12 cellular contexts compared by ENCODE assay signal in genomic region chr20:50804453-50805348, GRCh38. TPM values are rescaled to one million over a fixed set of nuclear protein-coding genes. Genes with fewer than 3 reads are reported as not detected.
A peak's percentile ranks its signal among the peaks of the same experiment; 100 is the strongest.
DNase-seq lines count a peak whose midpoint lies in the region; ATAC-seq, FAIRE-seq and TF ChIP-seq lines count a peak whose summit lies in the region.
"Had no signal": no experiment of that assay in that cellular context is flagged by ENCODE, and none has a peak within 500 bp of the region (broad histone marks: within the 10 kb centered on the region; RNA-seq: fewer than 3 reads in every experiment).

No MANE protein-coding gene starts in this region.

- no peaks in the 10 kb centered on the region for H3K36me3 Mint-ChIP-seq in GM23338 (ENCODE audit: low read depth)
- peaks cover 2% of the 10 kb centered on the region for H3K36me3 Mint-ChIP-seq in activated CD4-positive, alpha-beta T cell treated with anti-CD3 and anti-CD28 coated beads, Interleukin-2, amount 10 ng/mL, durations not matched to agents 7 days and 5 days (ENCODE audit: low read depth)

- H3K27ac ChIP-seq in GM23338 (ENCODE audit: low read depth) = no peak overlapping the region
- H3K27ac ChIP-seq: parathyroid adenoma had no signal

- H3F3A ChIP-seq in GM23338 (replicated peaks; ENCODE audit: low read depth) = peaks cover 12% of the 10 kb centered on the region; the same call in 1 of the 2 replicates

- intact Hi-C loops in mucosa of descending colon (cut with DNase I, micrococcal nuclease) = no loop called here

- no peak overlapping the region for H3K4me3 ChIP-seq in GM23338
- no peak overlapping the region for H3K4me3 ChIP-seq in mucosa of descending colon

- peak overlapping the region; percentile 24; the same call in 1 of the 2 replicates for H3K27ac Mint-ChIP-seq in GM23338
- peak overlapping the region; percentile 85 for H3K27ac Mint-ChIP-seq in activated CD4-positive, alpha-beta T cell treated with anti-CD3 and anti-CD28 coated beads, Interleukin-2, amount 10 ng/mL, durations not matched to agents 7 days and 5 days

- H3K4me1 Mint-ChIP-seq in GM23338 = peaks cover 32% of the 10 kb centered on the region
- H3K4me1 Mint-ChIP-seq in activated CD4-positive, alpha-beta T cell treated with anti-CD3 and anti-CD28 coated beads, Interleukin-2, amount 10 ng/mL, durations not matched to agents 7 days and 5 days = peaks cover 29% of the 10 kb centered on the region

- POLR2A ChIA-PET in activated CD4-positive, alpha-beta T cell treated with anti-CD3 and anti-CD28 coated beads, Interleukin-2, amount 10 ng/mL, durations not matched to agents 7 days and 5 days (lab: Charles Lee) = no interaction called here

- no peak overlapping the region for H2AFZ ChIP-seq in GM23338
- H2AFZ ChIP-seq: parathyroid adenoma had no signal

- CTCF ChIA-PET in activated CD4-positive, alpha-beta T cell treated with anti-CD3 and anti-CD28 coated beads, Interleukin-2, amount 10 ng/mL, durations not matched to agents 7 days and 5 days (lab: Charles Lee) = interaction anchor here (0.6 to 1.8 kb wide), 7 partner anchors 8 to 278 kb away, joined by 3 to 12 read pairs (median 5); partner anchors contain the start of gene BCAS4

- TF ChIP-seq CTCF in GM23338 (conservative IDR thresholded peaks at IDR 0.05; ENCODE audit: low read depth in 2 of 2) = no peak
- no peak for TF ChIP-seq CTCF in mucosa of descending colon (IDR thresholded peaks at IDR 0.05)

- H3K9me3 Mint-ChIP-seq in GM23338 = no peaks in the 10 kb centered on the region
- H3K9me3 Mint-ChIP-seq in activated CD4-positive, alpha-beta T cell treated with anti-CD3 and anti-CD28 coated beads, Interleukin-2, amount 10 ng/mL, durations not matched to agents 7 days and 5 days = no peaks in the 10 kb centered on the region

- TF ChIP-seq POLR2A in GM12891 (IDR thresholded peaks at IDR 0.05; ENCODE audit: low read depth, low read length) = no peak

- H3K4me2 ChIP-seq in GM23338 = peak overlapping the region; percentile 60; the same call in 1 of the 2 replicates

- H3K27me3 Mint-ChIP-seq in GM23338 (ENCODE audit: insufficient read depth, low read depth, poor library complexity) = no peaks in the 10 kb centered on the region
- no peaks in the 10 kb centered on the region for H3K27me3 Mint-ChIP-seq in activated CD4-positive, alpha-beta T cell treated with anti-CD3 and anti-CD28 coated beads, Interleukin-2, amount 10 ng/mL, durations not matched to agents 7 days and 5 days

- peak; percentile 69 for FAIRE-seq in GM12891 (lab: Jason Lieb, UNC)
- FAIRE-seq: frontal cortex had no signal

- no peak overlapping the region for H3K4me3 Mint-ChIP-seq in GM23338
- peak overlapping the region; percentile 33 for H3K4me3 Mint-ChIP-seq in activated CD4-positive, alpha-beta T cell treated with anti-CD3 and anti-CD28 coated beads, Interleukin-2, amount 10 ng/mL, durations not matched to agents 7 days and 5 days

- DNase-seq in GM12891 (ENCODE audit: insufficient read length, low spot score) = no peak
- no peak for DNase-seq in GM23338 (ENCODE audit: low spot score)
- peak; percentile 58 for DNase-seq in activated CD4-positive, alpha-beta T cell treated with anti-CD3 and anti-CD28 coated beads, Interleukin-2, amount 10 ng/mL, durations not matched to agents 7 days and 5 days
- peak in 1 of 3 donors; percentile 23 for DNase-seq in mucosa of descending colon
- no peak for DNase-seq in DMS79 treated with DMSO at 0.1 percent for 48 hours (lab: John Stamatoyannopoulos, UW)
- DNase-seq in NCI-H1930 (lab: John Stamatoyannopoulos, UW) = no peak
- DNase-seq: NCI-H510A treated with DMSO at 0.1 percent for 48 hours had no signal

- ATAC-seq in GM23338 = no peak
- peak; percentile 73 for ATAC-seq in mucosa of descending colon
- ATAC-seq in GM19467 (IDR thresholded peaks at IDR 0.05; ENCODE audit: unreplicated experiment) = no peak
- ATAC-seq: HCT116, left ventricle myocardium superior had no signal

- H3K9me2 ChIP-seq in GM23338 (ENCODE audit: insufficient read depth) = no peaks in the 10 kb centered on the region

- no peaks in the 10 kb centered on the region for H3K27me3 ChIP-seq in GM23338 (ENCODE audit: insufficient read depth)

- peaks cover 16% of the 10 kb centered on the region; the same call in 1 of the 2 replicates for H3K79me2 ChIP-seq in GM23338 (replicated peaks; ENCODE audit: insufficient read depth)

- H3K9me3 ChIP-seq in mucosa of descending colon = no peaks in the 10 kb centered on the region

- H3K36me3 ChIP-seq in GM23338 (ENCODE audit: insufficient read depth) (no peaks in the 10 kb centered on the region), mucosa of descending colon (ENCODE audit: low read depth) (no peaks in the 10 kb centered on the region)

- peaks cover 21% of the 10 kb centered on the region for H3K4me1 ChIP-seq in GM23338 (ENCODE audit: insufficient read depth)
- no peaks in the 10 kb centered on the region for H3K4me1 ChIP-seq in mucosa of descending colon (ENCODE audit: low read depth)
- H3K4me1 ChIP-seq: parathyroid adenoma had no signal

- no peaks in the 10 kb centered on the region; the same call in 1 of the 2 replicates for H4K20me1 ChIP-seq in GM23338 (replicated peaks; ENCODE audit: insufficient read depth)

TF ChIP-seq in GM12891, 5 proteins besides CTCF, POLR2A, EP300 and RAD21:
- TF ChIP-seq POLR2AphosphoS5 (IDR thresholded peaks at IDR 0.05; ENCODE audit: low read depth, low read length) (no peak), TAF1 (IDR thresholded peaks at IDR 0.05; ENCODE audit: low read depth, low read length) (no peak)

TF ChIP-seq in GM23338, 12 proteins besides CTCF, POLR2A, EP300 and RAD21 (continues in another document):
- TF ChIP-seq ZNF331 (CRISPR knock-in tag; IDR thresholded peaks at IDR 0.05; ENCODE audit: low read depth) = no peak
- no peak for TF ChIP-seq EZH2 (IDR thresholded peaks at IDR 0.05; ENCODE audit: low read depth, unreplicated experiment)
- no peak for TF ChIP-seq STAT1 (IDR thresholded peaks at IDR 0.05; ENCODE audit: unreplicated experiment)
- TF ChIP-seq EZH2phosphoT487 (IDR thresholded peaks at IDR 0.05; ENCODE audit: unreplicated experiment) = no peak
- no peak for TF ChIP-seq ZNF462 (CRISPR knock-in tag; IDR thresholded peaks at IDR 0.05)
- no peak for TF ChIP-seq ZNF114 (CRISPR knock-in tag; IDR thresholded peaks at IDR 0.05)

RNA-seq across cellular contexts. Expression of gene BCAS4, which starts 9.8 kb away (rescaled TPM):
- 77.5 TPM for polyA plus RNA-seq in GM12891 (2012; ENCODE audit: low read depth, missing spikeins)
- total RNA-seq in GM23338 (2014; rRNA removed; shearing (Covaris generic)) = 6.3 and 22.2 TPM in 2 replicates
- 22.0 and 24.8 TPM in 2 replicates for polyA plus RNA-seq in GM23338 (2016; fragmentation: Nextera tagmentation; extraction: Ambion mirVana)
- 10 to 100 TPM in 1 of 2 experiments, 1 to 10 TPM in 1; 7.4 to 10.6 TPM for total RNA-seq in activated CD4-positive, alpha-beta T cell treated with anti-CD3 and anti-CD28 coated beads, Interleukin-2, amount 10 ng/mL, durations not matched to agents 7 days and 5 days
- total RNA-seq in mucosa of descending colon = 1 to 10 TPM; 1.9 to 5.6 (median 2.9) TPM
